19 cellular contexts compared by ENCODE assay signal in the genomic region with DNA sequence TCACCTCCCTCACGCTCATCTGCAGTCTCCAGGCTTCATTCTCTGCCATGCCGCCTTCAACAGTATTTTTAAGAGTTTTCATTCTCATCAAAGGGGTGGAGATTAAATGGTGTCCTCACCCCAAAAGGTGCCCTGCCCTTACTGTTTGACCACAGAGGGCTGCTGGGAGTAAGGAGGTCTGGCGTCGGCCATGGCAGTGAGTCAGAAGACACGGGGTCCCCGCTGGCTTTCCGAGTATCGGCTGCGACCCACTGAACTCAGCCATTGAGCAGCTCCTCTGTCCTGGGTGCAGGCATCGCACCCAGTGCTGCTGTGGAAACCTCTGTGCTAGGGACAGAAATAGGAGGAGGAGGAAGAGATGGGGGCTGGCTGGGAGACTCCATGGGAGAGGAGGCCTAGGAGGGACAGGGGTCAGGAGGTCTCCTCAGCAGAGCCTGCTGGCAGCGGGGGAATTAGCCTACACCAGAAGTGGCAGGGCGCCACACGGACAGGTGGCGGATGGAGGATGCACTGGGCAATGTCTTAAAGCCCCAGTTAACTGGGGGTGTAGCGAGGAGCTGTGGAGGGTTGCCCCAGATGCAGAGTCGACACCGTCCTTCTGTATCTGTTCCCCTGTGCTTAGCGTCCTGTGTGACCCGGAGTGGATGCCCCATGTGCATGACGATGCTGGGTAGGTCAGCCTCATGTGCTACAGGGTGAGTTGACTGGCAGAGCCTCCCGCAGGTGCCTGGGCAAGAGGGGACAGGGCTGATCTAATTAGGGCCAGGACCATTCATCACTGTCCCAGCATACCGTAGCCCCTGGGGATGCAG. TPM values are rescaled to one million over a fixed set of nuclear protein-coding genes. Genes with fewer than 3 reads are reported as not detected.
DNase-seq lines count a peak whose midpoint lies in the region; ATAC-seq, FAIRE-seq and TF ChIP-seq lines count a peak whose summit lies in the region.
"Had no signal": no experiment of that assay in that cellular context is flagged by ENCODE, and none has a peak within 500 bp of the region (broad histone marks: within the 10 kb centered on the region; RNA-seq: fewer than 3 reads in every experiment).

No MANE protein-coding gene starts in this region.

- H3K36me3 ChIP-seq in right atrium auricular region: no peaks in the 10 kb centered on the region
- no peaks in the 10 kb centered on the region for H3K36me3 ChIP-seq in astrocyte (ENCODE audit: insufficient read depth, low read length)
- H3K36me3 ChIP-seq: HAP-1 had no signal

- no peaks in the 10 kb centered on the region for H3K36me3 Mint-ChIP-seq in astrocyte (ENCODE audit: low read depth, unreplicated experiment)
- no peaks in the 10 kb centered on the region for H3K36me3 Mint-ChIP-seq in neural crest cell (ENCODE audit: low read depth)
- H3K36me3 Mint-ChIP-seq: CD4-positive, alpha-beta memory T cell; IgD-negative memory B cell had no signal

- no peak for TF ChIP-seq CTCF in right atrium auricular region (IDR thresholded peaks at IDR 0.05)
- TF ChIP-seq CTCF in astrocyte (IDR thresholded peaks at IDR 0.05; ENCODE audit: insufficient read depth, low read depth, low read length): no peak
- no peak for TF ChIP-seq CTCF in neural crest cell (conservative IDR thresholded peaks at IDR 0.05)

- ATAC-seq in Right ventricle myocardium superior (ENCODE audit: poor library complexity) (no peak), HG03378 (IDR thresholded peaks at IDR 0.05; ENCODE audit: unreplicated experiment) (no peak), HG03139 (IDR thresholded peaks at IDR 0.05; ENCODE audit: unreplicated experiment) (no peak)

- H3K4me3 Mint-ChIP-seq in astrocyte (ENCODE audit: unreplicated experiment): no peak overlapping the region
- peak overlapping the region; percentile 61 for H3K4me3 Mint-ChIP-seq in neural crest cell
- H3K4me3 Mint-ChIP-seq: CD4-positive, alpha-beta memory T cell had no signal

- H3K4me1 Mint-ChIP-seq in astrocyte (ENCODE audit: low read depth, unreplicated experiment) (peaks cover 18% of the 10 kb centered on the region), neural crest cell (peaks cover 42% of the 10 kb centered on the region)
- H3K4me1 Mint-ChIP-seq: CD4-positive, alpha-beta memory T cell; IgD-negative memory B cell had no signal

- H4K20me1 ChIP-seq in astrocyte (ENCODE audit: insufficient read depth, low read length): no peaks in the 10 kb centered on the region

- no peak overlapping the region for H3K4me2 ChIP-seq in astrocyte (ENCODE audit: low read length)

- H3K4me1 ChIP-seq in right atrium auricular region (no peaks in the 10 kb centered on the region), astrocyte (ENCODE audit: insufficient read depth, low read length) (peaks cover 19% of the 10 kb centered on the region)

- no peak overlapping the region for H3K27ac ChIP-seq in right atrium auricular region
- no peak overlapping the region for H3K27ac ChIP-seq in astrocyte (ENCODE audit: low read depth, low read length)

- H3K27me3 ChIP-seq in right atrium auricular region: no peaks in the 10 kb centered on the region
- H3K27me3 ChIP-seq in astrocyte (ENCODE audit: insufficient read depth, low read length): peaks cover 10% of the 10 kb centered on the region

- no peak overlapping the region for H3K9ac ChIP-seq in astrocyte (ENCODE audit: low read length)

- no peaks in the 10 kb centered on the region for H3K9me3 Mint-ChIP-seq in astrocyte (ENCODE audit: unreplicated experiment)
- no peaks in the 10 kb centered on the region for H3K9me3 Mint-ChIP-seq in neural crest cell
- H3K9me3 Mint-ChIP-seq: IgD-negative memory B cell had no signal

- no peaks in the 10 kb centered on the region for H3K79me2 ChIP-seq in astrocyte (ENCODE audit: insufficient read depth, low read length)

- intact Hi-C loops in Right ventricle myocardium superior (cut with DNase I): no loop called here

- peak overlapping the region; percentile 18 for H3K27ac Mint-ChIP-seq in astrocyte (ENCODE audit: unreplicated experiment)
- H3K27ac Mint-ChIP-seq in neural crest cell (ENCODE audit: unreplicated experiment): peak overlapping the region; percentile 88
- H3K27ac Mint-ChIP-seq: CD4-positive, alpha-beta memory T cell had no signal

- peaks cover 57% of the 10 kb centered on the region for H3K27me3 Mint-ChIP-seq in astrocyte (ENCODE audit: low read depth, unreplicated experiment)
- H3K27me3 Mint-ChIP-seq in neural crest cell (ENCODE audit: low read depth): peaks cover 13% of the 10 kb centered on the region

- no peak for FAIRE-seq in astrocyte (lab: Jason Lieb, UNC)
- peak; percentile 50 for FAIRE-seq in urothelium cell line (lab: Jason Lieb, UNC)
- FAIRE-seq: A204.1 had no signal

- H3K4me3 ChIP-seq in right atrium auricular region (no peak overlapping the region), astrocyte (ENCODE audit: insufficient read depth, low read depth, low read length) (no peak overlapping the region)
- H3K4me3 ChIP-seq: HAP-1 had no signal

- H3K9me3 ChIP-seq in right atrium auricular region: no peaks in the 10 kb centered on the region
- H3K9me3 ChIP-seq in astrocyte (ENCODE audit: insufficient read depth, low read depth, low read length): no peaks in the 10 kb centered on the region
- H3K9me3 ChIP-seq: HAP-1 had no signal

- H2AFZ ChIP-seq in astrocyte (ENCODE audit: low read depth, low read length): no peak overlapping the region

- DNase-seq in Right ventricle myocardium superior: peak; percentile 26
- no peak for DNase-seq in right atrium auricular region (ENCODE audit: low spot score)
- no peak for DNase-seq in astrocyte (ENCODE audit: low read depth)
- DNase-seq in neural crest cell (ENCODE audit: low read depth, low spot score): no peak
- no peak for DNase-seq in urothelium cell line (ENCODE audit: low spot score)
- DNase-seq in DMS153 treated with DMSO at 0.1 percent for 48 hours (lab: John Stamatoyannopoulos, UW; ENCODE audit: unreplicated experiment): no peak
- DNase-seq: CD4-positive, alpha-beta memory T cell; Karpas-422; NCI-H1417 treated with DMSO at 0.1 percent for 48 hours; NCI-H187 treated with DMSO at 0.1 percent for 48 hours; NCI-H226; NCI-H524; RPMI8226 had no signal

RNA-seq across cellular contexts. Expression of a gene that starts 15.4 kb away (rescaled TPM):
- total RNA-seq in Right ventricle myocardium superior (not detected), right atrium auricular region (under 1 TPM; 0.08 to 0.48 TPM), astrocyte (6.1 and 8.1 TPM in 2 replicates), neural crest cell (21.7 and 22.0 TPM in 2 replicates)
- total RNA-seq: CD4-positive, alpha-beta memory T cell; MCF 10A had no signal
